Comparison of ENCODE assay signal across 9 cellular contexts in the genomic region with DNA sequence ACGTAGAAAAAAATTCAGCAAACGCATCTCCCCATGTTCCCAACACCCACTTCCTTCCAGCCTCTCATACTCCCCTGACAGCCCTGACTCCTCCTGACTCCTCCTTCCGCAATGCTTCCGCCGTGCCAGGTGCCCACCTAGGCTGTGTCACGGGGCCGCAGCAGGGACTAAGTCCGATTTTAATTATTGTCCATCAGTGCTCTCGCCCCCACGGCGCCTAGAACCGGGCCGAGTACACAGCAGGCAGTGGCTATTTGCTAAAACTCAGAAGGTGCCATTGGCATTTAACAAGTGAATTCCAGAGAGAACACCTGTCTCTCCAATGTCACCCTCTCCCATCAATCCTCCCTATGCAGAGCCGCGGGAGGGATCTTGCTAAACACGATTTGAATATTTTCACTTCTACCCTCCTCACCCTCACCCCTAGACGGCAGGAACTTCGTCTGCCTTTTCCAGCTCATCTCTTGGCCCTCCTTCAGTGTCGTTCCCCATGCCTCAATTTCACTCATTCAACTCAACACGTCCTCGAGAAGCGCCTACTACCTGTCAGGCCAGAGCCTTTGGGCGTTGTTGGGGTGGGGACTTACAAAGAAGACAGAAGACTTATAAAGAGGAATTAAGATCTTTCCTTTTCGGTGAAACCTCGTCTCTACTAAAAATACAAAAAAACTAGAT. TPM values are rescaled to one million over a fixed set of nuclear protein-coding genes. Genes with fewer than 3 reads are reported as not detected.
DNase-seq lines count a peak whose midpoint lies in the region; ATAC-seq and TF ChIP-seq lines count a peak whose summit lies in the region.
"Had no signal": no experiment of that assay in that cellular context is flagged by ENCODE, and none has a peak within 500 bp of the region (broad histone marks: within the 10 kb centered on the region; RNA-seq: fewer than 3 reads in every experiment).

No MANE protein-coding gene starts in this region.

- no peaks in the 10 kb centered on the region for H4K20me1 ChIP-seq in BLaER1

- H3K27ac ChIP-seq in BLaER1, result peak overlapping the region; percentile 86
- H3K27ac ChIP-seq in lung (ENCODE audit: low read depth in 1 of 2, low read length in 1 of 2), result peak overlapping the region; percentile 71 to 81
- peak overlapping the region; percentile 94 for H3K27ac ChIP-seq in temporal lobe (ENCODE audit: low read depth, low read length)

- H3K27me3 ChIP-seq in BLaER1, result no peaks in the 10 kb centered on the region
- no peaks in the 10 kb centered on the region for H3K27me3 ChIP-seq in lung (ENCODE audit: control insufficient read depth, insufficient read depth)

- DNase-seq in RKO (ENCODE audit: low spot score) (peak; percentile 66), choroid plexus epithelial cell (ENCODE audit: low read depth) (no peak), lung (ENCODE audit: low spot score) (no peak), posterior vena cava (ENCODE audit: low spot score) (no peak)

- peak overlapping the region; percentile 93 for H3K4me2 ChIP-seq in BLaER1

- H3K9ac ChIP-seq in BLaER1, result peak overlapping the region; percentile 84

- H3K4me1 ChIP-seq in BLaER1, result peaks cover 19% of the 10 kb centered on the region
- H3K4me1 ChIP-seq in lung (ENCODE audit: control insufficient read depth in 2 of 2, insufficient read depth in 2 of 2, low read length in 2 of 2), result no peaks in the 10 kb centered on the region

- peak; percentile 9 for ATAC-seq in GM19023 (IDR thresholded peaks at IDR 0.05; ENCODE audit: unreplicated experiment)
- ATAC-seq in HG03342 (IDR thresholded peaks at IDR 0.05; ENCODE audit: unreplicated experiment), result peak; percentile 13
- ATAC-seq in lung (ENCODE audit: insufficient read depth, low FRiP score), result no peak

- TF ChIP-seq CTCF in choroid plexus epithelial cell (conservative IDR thresholded peaks at IDR 0.05; ENCODE audit: low read depth, low read length) (no peak), lung (IDR thresholded peaks at IDR 0.05; ENCODE audit: control extremely low read depth, extremely low read depth) (no peak)

- H3K4me3 ChIP-seq in BLaER1 (peak overlapping the region; percentile 74), choroid plexus epithelial cell (ENCODE audit: low read depth, low read length) (peak overlapping the region; percentile 90), lung (peak overlapping the region; percentile 48)

- WGBS in lung, 2 donors, result 0 to 1% methylated on average over 25 of the region's 25 CpGs

- no peaks in the 10 kb centered on the region for H3K36me3 ChIP-seq in BLaER1
- H3K36me3 ChIP-seq in lung (ENCODE audit: control insufficient read depth in 2 of 2, insufficient read depth in 2 of 2, low read length in 2 of 2), result no peaks in the 10 kb centered on the region

- intact Hi-C loops in posterior vena cava (cut with DNase I), result loop anchor here in 1 of 2 donors (5.0 kb wide), 1 partner anchor 37 kb away; no protein-coding TSS in a partner anchor

- H3K9me3 ChIP-seq in BLaER1 (no peaks in the 10 kb centered on the region), lung (ENCODE audit: control insufficient read depth in 2 of 2, insufficient read depth in 1 of 2, low read length in 1 of 2) (no peaks in the 10 kb centered on the region)

RNA-seq across cellular contexts. Expression of a gene that starts 11.5 kb away (rescaled TPM):
- 10 to 100 TPM in 1 of 2 donors, 1 to 10 TPM in 1; 4.6 to 15.9 TPM for total RNA-seq in lung
- 1 to 10 TPM; 1.9 to 3.4 TPM for polyA plus RNA-seq in lung
- 46.7 TPM for total RNA-seq in temporal lobe
- 1 to 10 TPM; 8.0 to 8.5 TPM for total RNA-seq in posterior vena cava

RNA-seq across cellular contexts. Expression of a gene that starts 52.8 kb away (rescaled TPM):
- total RNA-seq in lung (1 to 10 TPM in 1 of 2 donors, under 1 TPM in 1; 0.28 to 1.5 TPM), temporal lobe (not detected), posterior vena cava (not detected)
- polyA plus RNA-seq in lung, result under 1 TPM; 0.10 to 0.23 TPM
- total RNA-seq: T-helper 1 cell treated with Interleukin-12 subunit alpha and Interleukin-12 subunit beta and Interleukin-4 antibody, amounts not matched to agents 30 ng/mL and 1 ng/mL, for 36 hours had no signal
